In the genomic region with DNA sequence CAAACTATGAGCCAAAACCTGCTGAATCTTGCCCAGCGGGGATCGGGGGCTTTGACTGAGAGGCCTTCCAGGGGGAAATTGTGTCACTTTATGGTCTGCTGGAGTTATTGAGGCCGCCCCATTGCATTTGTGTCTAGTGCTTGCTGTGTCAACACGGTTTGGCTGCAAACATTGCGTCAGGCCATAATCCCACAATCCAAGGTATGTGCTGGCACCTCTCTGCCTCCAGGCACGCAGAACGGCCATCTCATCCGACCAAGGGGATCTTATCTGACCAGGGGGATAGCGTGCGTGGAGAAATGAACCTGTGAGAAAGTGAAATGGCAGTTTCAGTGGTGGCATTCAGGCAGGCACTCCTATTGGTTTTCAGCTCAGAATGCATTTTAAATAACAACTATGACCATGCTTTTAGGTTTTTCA, we compare ENCODE assay signal across 9 cellular contexts. TPM values are rescaled to one million over a fixed set of nuclear protein-coding genes. Genes with fewer than 3 reads are reported as not detected.
DNase-seq lines count a peak whose midpoint lies in the region; ATAC-seq and TF ChIP-seq lines count a peak whose summit lies in the region.
"Had no signal": no experiment of that assay in that cellular context is flagged by ENCODE, and none has a peak within 500 bp of the region (broad histone marks: within the 10 kb centered on the region; RNA-seq: fewer than 3 reads in every experiment).

No MANE protein-coding gene starts in this region.

- no peak overlapping the region for H3K9ac ChIP-seq in OCI-LY3 (ENCODE audit: low read length)

- DNase-seq in CD14-positive monocyte (ENCODE audit: low spot score): no peak
- DNase-seq in COR-L47 (lab: John Stamatoyannopoulos, UW): no peak
- no peak for DNase-seq in GM19240 (ENCODE audit: insufficient read length, low spot score)
- DNase-seq in T1000 (lab: John Stamatoyannopoulos, UW): no peak
- no peak for DNase-seq in hypothalamus (lab: John Stamatoyannopoulos, UW)
- DNase-seq: activated naive CD4-positive, alpha-beta T cell treated with Interleukin-2 at 50 U/mL for 16 hours had no signal

- no peaks in the 10 kb centered on the region for H3K36me3 ChIP-seq in OCI-LY3 (replicated peaks; ENCODE audit: low read depth, low read length)

- H3K36me3 Mint-ChIP-seq in CD14-positive monocyte: peaks cover 0 to 2% of the 10 kb centered on the region in 2 donors

- ATAC-seq in GM19397 (IDR thresholded peaks at IDR 0.05; ENCODE audit: unreplicated experiment) (peak; percentile 44), HG03066 (IDR thresholded peaks at IDR 0.05; ENCODE audit: low read depth, unreplicated experiment) (peak; percentile 42)

- no peak overlapping the region for H3K4me3 Mint-ChIP-seq in CD14-positive monocyte

- H3K4me1 Mint-ChIP-seq in CD14-positive monocyte: peaks cover 43% of the 10 kb centered on the region

- no peak overlapping the region for H3K27ac ChIP-seq in OCI-LY3 (ENCODE audit: low read length)

- intact Hi-C loops in CD14-positive monocyte (cut with micrococcal nuclease): loop anchor here in 1 of 2 donors (5.0 kb wide), 1 partner anchor 292 kb away; no protein-coding TSS in a partner anchor

- H2AFZ ChIP-seq in OCI-LY3 (ENCODE audit: low read depth, low read length): no peak overlapping the region

- no peaks in the 10 kb centered on the region for H3K79me2 ChIP-seq in OCI-LY3 (ENCODE audit: low read length)

- no peak overlapping the region for H3K4me3 ChIP-seq in OCI-LY3 (ENCODE audit: low read length)

- no peaks in the 10 kb centered on the region for H3K9me3 Mint-ChIP-seq in CD14-positive monocyte

- H3K4me2 ChIP-seq in OCI-LY3 (ENCODE audit: low read length): 0 out of 2 replicates have a peak overlapping the region, but pooled peaks have one; percentile 61

- peak overlapping the region in 4 of 7 donors; percentile 28 to 54 (median 48) for H3K27ac Mint-ChIP-seq in CD14-positive monocyte

- H3K27me3 ChIP-seq in OCI-LY3 (ENCODE audit: low read depth, low read length): no peaks in the 10 kb centered on the region

- TF ChIP-seq CTCF in CD14-positive monocyte (IDR thresholded peaks at IDR 0.05): no peak
- TF ChIP-seq CTCF in OCI-LY3 (IDR thresholded peaks at IDR 0.05; ENCODE audit: low read depth, low read length): no peak

- H3K4me1 ChIP-seq in OCI-LY3 (ENCODE audit: low read length): peaks cover 25% of the 10 kb centered on the region

- no peaks in the 10 kb centered on the region for H4K20me1 ChIP-seq in OCI-LY3 (ENCODE audit: insufficient read depth, low read length)

- H3K9me3 ChIP-seq in OCI-LY3 (ENCODE audit: insufficient read depth, low read length): no peaks in the 10 kb centered on the region

- peaks cover 2 to 9% (median 4%) of the 10 kb centered on the region in 3 donors for H3K27me3 Mint-ChIP-seq in CD14-positive monocyte (ENCODE audit: low read depth in 3 of 3)

RNA-seq across cellular contexts. Expression of a gene that starts 18.1 kb away (rescaled TPM):
- not detected for polyA plus RNA-seq in CD14-positive monocyte
